In the genomic region with DNA sequence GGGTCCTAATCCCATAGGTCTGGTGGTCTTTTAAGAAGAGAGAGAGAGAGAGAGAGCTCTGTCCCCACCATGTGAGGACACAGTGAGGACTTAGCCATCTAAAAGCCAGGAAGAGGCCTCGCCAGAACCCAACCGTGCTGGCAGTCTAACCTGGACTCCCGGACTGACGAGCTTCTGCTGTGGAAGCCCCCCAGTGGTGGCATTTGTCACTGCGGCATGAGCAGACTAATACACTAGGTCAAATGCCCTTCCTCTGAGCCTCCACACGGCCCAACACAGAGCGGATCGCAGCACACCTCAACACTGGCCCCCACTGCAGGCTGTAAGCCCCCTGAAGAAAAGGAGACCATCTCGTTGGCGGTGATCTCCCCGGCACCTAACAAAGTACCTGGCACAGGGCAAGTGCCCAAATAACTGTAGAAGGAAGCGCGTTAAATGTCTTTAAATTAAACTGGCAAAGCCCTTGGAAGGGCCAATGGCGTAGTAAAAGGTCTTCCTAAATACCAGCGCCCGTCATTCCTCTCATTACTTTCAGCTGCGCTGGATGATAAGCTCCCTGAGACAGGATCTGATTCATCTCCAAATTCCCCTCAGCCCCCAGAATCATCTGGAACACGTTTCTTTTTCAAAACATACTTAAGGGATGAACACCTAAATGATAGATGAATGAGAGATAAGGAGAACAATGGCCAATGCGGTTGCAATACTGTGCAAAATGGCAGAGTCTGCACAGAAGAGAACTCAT, we compare ENCODE assay signal across 8 cellular contexts.
DNase-seq lines count a peak whose midpoint lies in the region; ATAC-seq lines count a peak whose summit lies in the region.

No MANE protein-coding gene starts in this region.

- DNase-seq in GM03348 (ENCODE audit: low spot score), result peak; percentile 69
- DNase-seq in RPMI8226, result peak; percentile 57
- peak; percentile 59 for DNase-seq in activated effector memory CD4-positive, alpha-beta T cell treated with Interleukin-2 at 50 U/mL for 16 hours
- DNase-seq in glomerular endothelial cell (ENCODE audit: extremely low read depth, low read depth, low spot score), result peak; percentile 88
- DNase-seq in pulmonary artery endothelial cell (ENCODE audit: low read depth, low spot score), result peak; percentile 92
- DNase-seq in ureter (ENCODE audit: low spot score), result peak; percentile 73
- no peak for DNase-seq in DMS153 (lab: John Stamatoyannopoulos, UW)

- peak; percentile 67 for ATAC-seq in HG02973 (IDR thresholded peaks at IDR 0.05; ENCODE audit: unreplicated experiment)
